In genomic region chr1:81029266-81029665, GRCh38 we compare ENCODE assay signal across 22 cellular contexts.
DNase-seq lines count a peak whose midpoint lies in the region; ATAC-seq and TF ChIP-seq lines count a peak whose summit lies in the region.
"Had no signal": no experiment of that assay in that cellular context is flagged by ENCODE, and none has a peak within 500 bp of the region (broad histone marks: within the 10 kb centered on the region; RNA-seq: fewer than 3 reads in every experiment).

No MANE protein-coding gene starts in this region.

- no peaks in the 10 kb centered on the region for H3K36me3 Mint-ChIP-seq in T-cell
- H3K36me3 Mint-ChIP-seq: CD4-positive, CD25-positive, alpha-beta regulatory T cell had no signal

- H3K79me1 ChIP-seq in IMR-90 (ENCODE audit: low read depth in 1 of 2, low read length in 2 of 2) (no peaks in the 10 kb centered on the region), mesenchymal stem cell (replicated peaks; ENCODE audit: low read length, poor library complexity, severe bottlenecking) (no peaks in the 10 kb centered on the region)

- H2BK15ac ChIP-seq in IMR-90 (ENCODE audit: low read depth, low read length) (no peak overlapping the region), mesenchymal stem cell (ENCODE audit: low read depth, poor library complexity, severe bottlenecking) (no peak overlapping the region)

- H2BK5ac ChIP-seq in IMR-90 (ENCODE audit: low read depth, low read length, poor library complexity, severe bottlenecking) (no peak overlapping the region), mesenchymal stem cell (ENCODE audit: low read depth, low read length, poor library complexity, severe bottlenecking) (no peak overlapping the region)

- H3K79me2 ChIP-seq in fibroblast of lung (ENCODE audit: control insufficient read depth, insufficient read depth, low read length) = no peaks in the 10 kb centered on the region

- POLR2A ChIA-PET in IMR-90 (lab: Charles Lee; ENCODE audit: unreplicated experiment) (no interaction called here), T-cell (lab: Charles Lee) (no interaction called here)

- no peaks in the 10 kb centered on the region for H4K20me1 ChIP-seq in IMR-90 (ENCODE audit: insufficient read depth, low read length)
- no peaks in the 10 kb centered on the region for H4K20me1 ChIP-seq in fibroblast of lung (ENCODE audit: control insufficient read depth, extremely low read depth, insufficient read depth, low read length)
- H4K20me1 ChIP-seq: BLaER1 had no signal

- TF ChIP-seq CTCF in IMR-90 (conservative IDR thresholded peaks at IDR 0.05; ENCODE audit: low read depth, low read length) (no peak), cardiac fibroblast (IDR thresholded peaks at IDR 0.05; ENCODE audit: low read depth, low read length) (no peak), fibroblast of lung (conservative IDR thresholded peaks at IDR 0.05 in 1 of 2, IDR thresholded peaks at IDR 0.05 in 1 of 2; ENCODE audit: low read depth in 1 of 2, low read length in 2 of 2) (no peak), testis (IDR thresholded peaks at IDR 0.05) (no peak)

- H3K4me1 Mint-ChIP-seq in T-cell = no peaks in the 10 kb centered on the region
- H3K4me1 Mint-ChIP-seq: CD4-positive, CD25-positive, alpha-beta regulatory T cell; GM23338; H9 had no signal

- H3K27me3 ChIP-seq in IMR-90 (ENCODE audit: control insufficient read depth, insufficient read depth, low read length) (no peaks in the 10 kb centered on the region), fibroblast of lung (ENCODE audit: control insufficient read depth, insufficient read depth, low read length) (no peaks in the 10 kb centered on the region), mesenchymal stem cell (ENCODE audit: control insufficient read depth in 1 of 2, insufficient read depth in 1 of 2, low read length in 2 of 2) (no peaks in the 10 kb centered on the region), testis (no peaks in the 10 kb centered on the region)
- H3K27me3 ChIP-seq: BLaER1, MG63 had no signal

- H3K4me1 ChIP-seq in IMR-90 (ENCODE audit: control insufficient read depth, insufficient read depth, low read length) (no peaks in the 10 kb centered on the region), fibroblast of lung (ENCODE audit: control insufficient read depth, extremely low read depth, insufficient read depth, low read length) (no peaks in the 10 kb centered on the region), mesenchymal stem cell (ENCODE audit: control insufficient read depth, insufficient read depth, low read depth, low read length) (no peaks in the 10 kb centered on the region), testis (no peaks in the 10 kb centered on the region)
- H3K4me1 ChIP-seq: BLaER1 had no signal

- no peak overlapping the region for H3K9ac ChIP-seq in IMR-90 (ENCODE audit: low read depth, low read length)
- no peak overlapping the region for H3K9ac ChIP-seq in fibroblast of lung (ENCODE audit: insufficient read depth, low read length)
- H3K9ac ChIP-seq in mesenchymal stem cell (ENCODE audit: low read length) = no peak overlapping the region
- H3K9ac ChIP-seq: BLaER1 had no signal

- no peak overlapping the region for H2BK12ac ChIP-seq in mesenchymal stem cell (ENCODE audit: low read length in 2 of 2)

- H2BK20ac ChIP-seq in IMR-90 (ENCODE audit: low read depth, low read length) = no peak overlapping the region

- H2AK9ac ChIP-seq in IMR-90 (replicated peaks; ENCODE audit: low read depth, low read length, poor library complexity) = no peak overlapping the region

- DNase-seq in IMR-90 (peak; percentile 33), cardiac fibroblast (ENCODE audit: low read depth in 2 of 2) (peak; percentile 30 to 32), fibroblast of lung (ENCODE audit: low read depth in 2 of 2) (peak; percentile 3 to 50), mesenchymal stem cell (peak; percentile 41), testis (no peak), T-cell (no peak)
- DNase-seq: CD4-positive, CD25-positive, alpha-beta regulatory T cell; DMS153; DND-41; H9; HFFc6; KBM-7; MG63; NCI-H2029 treated with DMSO at 0.1 percent for 48 hours; NCI-H446 treated with DMSO at 0.1 percent for 48 hours; NCI-H526; NCI-H82; Right ventricle myocardium superior; RPMI8226 had no signal

- H3K9me1 ChIP-seq in IMR-90 (ENCODE audit: insufficient read depth, low read length) = no peaks in the 10 kb centered on the region

- no peak overlapping the region for H2AK5ac ChIP-seq in IMR-90 (ENCODE audit: low read depth, low read length)
- no peak overlapping the region for H2AK5ac ChIP-seq in mesenchymal stem cell (ENCODE audit: low read length, severe bottlenecking)

- no peak overlapping the region for H3K4me3 ChIP-seq in IMR-90 (ENCODE audit: insufficient read depth, low read depth, low read length)
- no peak overlapping the region for H3K4me3 ChIP-seq in cardiac fibroblast (replicated peaks in 1 of 2; ENCODE audit: low read depth in 2 of 2, low read length in 2 of 2)
- no peak overlapping the region for H3K4me3 ChIP-seq in fibroblast of lung (replicated peaks in 1 of 4; ENCODE audit: control extremely low read depth in 1 of 4, insufficient read depth in 1 of 4, low read depth in 3 of 4, low read length in 4 of 4)
- no peak overlapping the region for H3K4me3 ChIP-seq in mesenchymal stem cell (ENCODE audit: insufficient read depth in 1 of 2, low read depth in 1 of 2, low read length in 2 of 2)
- no peak overlapping the region for H3K4me3 ChIP-seq in testis
- H3K4me3 ChIP-seq: BLaER1, GM23338, MG63 had no signal

- H3K56ac ChIP-seq in IMR-90 (ENCODE audit: extremely low read depth, insufficient read depth, low read length) = no peak overlapping the region

- no peak overlapping the region for H4K91ac ChIP-seq in IMR-90 (ENCODE audit: insufficient read depth, low read depth, low read length)
- H4K91ac ChIP-seq in mesenchymal stem cell (ENCODE audit: low read length) = no peak overlapping the region

- no peak overlapping the region for H3K4me2 ChIP-seq in IMR-90 (ENCODE audit: low read depth, low read length)
- no peak overlapping the region for H3K4me2 ChIP-seq in fibroblast of lung (ENCODE audit: extremely low read depth, insufficient read depth, low read length)
- no peak overlapping the region for H3K4me2 ChIP-seq in mesenchymal stem cell (ENCODE audit: low read length, poor library complexity, severe bottlenecking)
- H3K4me2 ChIP-seq: BLaER1, GM23338 had no signal

- BruUV-seq in IMR-90 (replicated peaks; lab: Mats Ljungman, UMichigan) = no TSS peak

- no peak overlapping the region for H2AFZ ChIP-seq in IMR-90 (replicated peaks; ENCODE audit: low read length, poor library complexity)
- H2AFZ ChIP-seq in fibroblast of lung (ENCODE audit: low read length) = no peak overlapping the region
- H2AFZ ChIP-seq in mesenchymal stem cell (ENCODE audit: low read depth, low read length) = no peak overlapping the region
- H2AFZ ChIP-seq: GM23338 had no signal

- ATAC-seq in IMR-90 (ENCODE audit: low read depth) (no peak; the same call in 1 of the 2 replicates), GM21390 (IDR thresholded peaks at IDR 0.05; ENCODE audit: unreplicated experiment) (no peak), T-cell (replicated peaks in 1 of 4) (no peak)
- ATAC-seq: GM23338 had no signal

- intact Hi-C loops in IMR-90 (cut with micrococcal nuclease) (no loop called here), testis (cut with DNase I; ENCODE audit: low total_unique reads) (no loop called here)

- in situ Hi-C loops in IMR-90 (cut with MboI; ENCODE audit: low sequenced_read_pairs) = no loop called here

- WGBS in IMR-90 (ENCODE audit: extremely low coverage in 2 of 2, insufficient read length in 1 of 2), 2 experiments = no CpG with 5 or more reads among the region's 1 CpG
- WGBS in mesenchymal stem cell = 50% methylated on average over 1 of the region's 1 CpG
- 92 to 96% methylated on average over 1 of the region's 1 CpG for WGBS in testis, 2 donors

- H4K5ac ChIP-seq in IMR-90 (ENCODE audit: low read depth, low read length) = no peak overlapping the region

- H3K9me3 ChIP-seq in IMR-90 (ENCODE audit: control insufficient read depth, insufficient read depth, low read length) (no peaks in the 10 kb centered on the region), fibroblast of lung (ENCODE audit: control insufficient read depth, insufficient read depth, low read depth, low read length) (no peaks in the 10 kb centered on the region), mesenchymal stem cell (ENCODE audit: control insufficient read depth, low read length) (no peaks in the 10 kb centered on the region), testis (no peaks in the 10 kb centered on the region)
- H3K9me3 ChIP-seq: BLaER1, MG63 had no signal

- no peak overlapping the region for H3K27ac ChIP-seq in IMR-90 (ENCODE audit: insufficient read depth, low read length)
- H3K27ac ChIP-seq in fibroblast of lung (ENCODE audit: insufficient read depth, low read length) = no peak overlapping the region
- H3K27ac ChIP-seq in mesenchymal stem cell (ENCODE audit: low read length, poor library complexity, severe bottlenecking) = no peak overlapping the region
- H3K27ac ChIP-seq in testis = no peak overlapping the region
- H3K27ac ChIP-seq: BLaER1 had no signal

- H3K27me3 Mint-ChIP-seq in T-cell = no peaks in the 10 kb centered on the region
- H3K27me3 Mint-ChIP-seq: CD4-positive, CD25-positive, alpha-beta regulatory T cell had no signal

- H3K14ac ChIP-seq in IMR-90 (replicated peaks; ENCODE audit: low read depth, low read length) (no peak overlapping the region), mesenchymal stem cell (ENCODE audit: low read length in 2 of 2) (no peak overlapping the region)

- H3K36me3 ChIP-seq in IMR-90 (ENCODE audit: control insufficient read depth, insufficient read depth, low read length) = no peaks in the 10 kb centered on the region
- no peaks in the 10 kb centered on the region for H3K36me3 ChIP-seq in fibroblast of lung (ENCODE audit: control insufficient read depth, insufficient read depth, low read length)
- no peaks in the 10 kb centered on the region for H3K36me3 ChIP-seq in mesenchymal stem cell (ENCODE audit: control insufficient read depth in 1 of 2, insufficient read depth in 2 of 2, low read depth in 1 of 2, low read length in 2 of 2)
- no peaks in the 10 kb centered on the region for H3K36me3 ChIP-seq in testis (ENCODE audit: low read depth, missing control alignments)
- H3K36me3 ChIP-seq: BLaER1, MG63 had no signal

- no peak for TF ChIP-seq POLR2A in IMR-90 (IDR thresholded peaks at IDR 0.05; ENCODE audit: low read depth, low read length)
- TF ChIP-seq POLR2A in testis (IDR thresholded peaks at IDR 0.05) = no peak

- H2BK120ac ChIP-seq in IMR-90 (ENCODE audit: low read depth, low read length) (no peak overlapping the region), mesenchymal stem cell (ENCODE audit: low read depth, low read length) (no peak overlapping the region)

- TF ChIP-seq RAD21 in IMR-90 (IDR thresholded peaks at IDR 0.05; ENCODE audit: low read length) = no peak

- H3K23ac ChIP-seq in IMR-90 (ENCODE audit: low read depth, low read length) = no peak overlapping the region
- no peak overlapping the region for H3K23ac ChIP-seq in mesenchymal stem cell (ENCODE audit: low read length in 2 of 2)

- H4K8ac ChIP-seq in IMR-90 (ENCODE audit: low read depth in 2 of 2, low read length in 2 of 2) = no peak overlapping the region
- H4K8ac ChIP-seq in mesenchymal stem cell (ENCODE audit: low read length) = no peak overlapping the region

- CTCF ChIA-PET in IMR-90 (lab: Yijun Ruan, JAX) = no interaction called here
- CTCF ChIA-PET in T-cell (lab: Charles Lee) = no interaction called here

- no peak overlapping the region for H3K18ac ChIP-seq in IMR-90 (ENCODE audit: low read depth, low read length)
- H3K18ac ChIP-seq in mesenchymal stem cell (ENCODE audit: low read depth in 1 of 2, low read length in 2 of 2) = peak overlapping the region in 1 of 2 experiments; percentile 5

- no peak overlapping the region for H3K4me3 Mint-ChIP-seq in T-cell
- H3K4me3 Mint-ChIP-seq: CD4-positive, CD25-positive, alpha-beta regulatory T cell; GM23338; H9; HFFc6 had no signal

- dilution Hi-C loops in IMR-90 (cut with HindIII; ENCODE audit: low sequenced_read_pairs, unreplicated experiment) = no loop called here

- no peak overlapping the region for H3K4ac ChIP-seq in IMR-90 (ENCODE audit: low read depth, low read length)
- no peak overlapping the region for H3K4ac ChIP-seq in mesenchymal stem cell (ENCODE audit: low read depth in 1 of 2, low read length in 2 of 2)

- H3K9me3 Mint-ChIP-seq in T-cell = peaks cover 0 to 14% (median 4%) of the 10 kb centered on the region in 3 donors
- H3K9me3 Mint-ChIP-seq: GM23338, H9, HFFc6 had no signal

- H3K27ac Mint-ChIP-seq in T-cell = no peak overlapping the region
- H3K27ac Mint-ChIP-seq: CD4-positive, CD25-positive, alpha-beta regulatory T cell; GM23338; HFFc6 had no signal

Comparison
In these comparisons a context has a peak if more than half of its experiments do, and no peak if none do; other contexts are left out.
1. DNase-seq: peak in IMR-90 (single experiment), cardiac fibroblast (2 of 2), fibroblast of lung (2 of 2) and mesenchymal stem cell (single experiment); none in testis (single experiment) and T-cell (0 of 34).